ENCODE assay signal across 19 cellular contexts in the genomic region with DNA sequence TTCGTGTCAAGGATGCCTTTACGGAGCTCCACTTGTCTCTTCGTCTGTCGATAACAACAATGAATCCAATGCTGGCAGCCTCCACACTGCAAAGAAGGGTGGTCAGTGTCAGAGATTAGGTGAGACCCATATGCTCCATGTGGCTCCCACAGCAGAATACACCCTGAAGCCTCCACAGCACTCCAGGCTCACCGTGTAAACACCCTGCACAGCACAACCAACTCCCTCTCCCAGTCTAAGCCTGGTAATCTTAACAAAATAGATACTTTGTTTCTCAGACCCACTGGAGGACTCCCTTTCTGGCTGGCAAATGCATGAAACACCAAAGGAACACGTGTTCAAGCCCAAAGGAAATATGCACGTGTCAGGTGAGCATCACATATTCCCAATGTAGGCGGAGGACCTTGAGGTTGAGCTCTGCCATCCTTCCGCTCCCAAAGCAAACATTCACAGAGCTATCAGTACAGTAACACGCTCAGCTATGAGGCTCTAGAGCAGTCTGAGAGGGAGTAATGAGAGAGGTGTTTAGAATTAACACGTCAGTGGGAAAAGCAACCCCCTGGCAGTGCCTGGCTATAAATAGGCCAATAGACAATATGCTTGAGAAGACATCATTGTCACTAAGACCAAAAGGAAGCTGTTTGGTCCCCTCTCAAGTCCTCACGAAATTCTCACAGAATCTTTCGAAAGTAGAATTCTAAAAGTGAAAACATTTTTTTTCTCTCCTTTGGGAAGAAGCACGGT.
A peak's percentile ranks its signal among the peaks of the same experiment; 100 is the strongest.
DNase-seq lines count a peak whose midpoint lies in the region; ATAC-seq, FAIRE-seq and TF ChIP-seq lines count a peak whose summit lies in the region.
"Had no signal": no experiment of that assay in that cellular context is flagged by ENCODE, and none has a peak within 500 bp of the region (broad histone marks: within the 10 kb centered on the region; RNA-seq: fewer than 3 reads in every experiment).

No MANE protein-coding gene starts in this region.

- H2AFZ ChIP-seq in GM23338 = no peak overlapping the region
- no peak overlapping the region for H2AFZ ChIP-seq in hepatocyte

- H3K4me1 ChIP-seq in GM23338 (ENCODE audit: insufficient read depth) (no peaks in the 10 kb centered on the region), hepatocyte (ENCODE audit: insufficient read depth) (no peaks in the 10 kb centered on the region)

- WGBS in hepatocyte (ENCODE audit: low lambda C conversion rate, missing lambda C conversion rate) = 85% methylated on average over 14 of the region's 14 CpGs

- no peaks in the 10 kb centered on the region for H3K27me3 Mint-ChIP-seq in GM23338 (ENCODE audit: insufficient read depth, low read depth, poor library complexity)

- H3K9me3 Mint-ChIP-seq in GM23338 = peaks cover 5% of the 10 kb centered on the region; the same call in 2 of the 3 replicates

- peak overlapping the region; percentile 38; the same call in 1 of the 2 replicates for H3K27ac Mint-ChIP-seq in GM23338
- H3K27ac Mint-ChIP-seq: HFFc6; T-helper 2 cell treated with Interferon-gamma antibody and Interleukin-4, amounts not matched to agents 5 μg/mL and 100 μg/mL, for 36 hours had no signal

- H3K36me3 ChIP-seq in GM23338 (ENCODE audit: insufficient read depth) (no peaks in the 10 kb centered on the region; the same call in 1 of the 2 replicates), hepatocyte (replicated peaks; ENCODE audit: insufficient read depth, low read depth) (no peaks in the 10 kb centered on the region)
- H3K36me3 ChIP-seq: MG63 had no signal

- H3K27me3 ChIP-seq in GM23338 (ENCODE audit: insufficient read depth) (no peaks in the 10 kb centered on the region), hepatocyte (no peaks in the 10 kb centered on the region)

- TF ChIP-seq CTCF in GM23338 (conservative IDR thresholded peaks at IDR 0.05; ENCODE audit: low read depth in 2 of 2) (no peak), hepatocyte (IDR thresholded peaks at IDR 0.05; ENCODE audit: poor library complexity) (no peak)

- H3K9me3 ChIP-seq in hepatocyte (ENCODE audit: low read depth) = no peaks in the 10 kb centered on the region

- H3K9me2 ChIP-seq in GM23338 (ENCODE audit: insufficient read depth) (no peaks in the 10 kb centered on the region), hepatocyte (replicated peaks; ENCODE audit: insufficient read depth) (no peaks in the 10 kb centered on the region)

- H3K4me2 ChIP-seq in GM23338 = no peak overlapping the region
- H3K4me2 ChIP-seq in hepatocyte = no peak overlapping the region

- DNase-seq in DMS53 (lab: John Stamatoyannopoulos, UW) (peak; percentile 92), GM23338 (ENCODE audit: low spot score) (no peak), NCI-H510A (lab: John Stamatoyannopoulos, UW) (peak; percentile 59), RCC 7860 (ENCODE audit: low spot score) (no peak), hepatocyte (ENCODE audit: low spot score) (no peak)
- no peak for DNase-seq in activated CD4-positive, alpha-beta T cell treated with anti-CD3 and anti-CD28 coated beads, Interleukin-2, amount 50 U/mL, for 4 hours
- DNase-seq: DMS79 treated with DMSO at 0.1 percent for 48 hours, GDM1, GOT3, HFFc6, MG63, NCI-H1092 treated with DMSO at 0.1 percent for 48 hours, NCI-H1930, NCI-H2227 treated with DMSO at 0.1 percent for 48 hours, NCI-H69 had no signal

- no peaks in the 10 kb centered on the region for H3K4me1 Mint-ChIP-seq in GM23338

- H3K4me3 Mint-ChIP-seq in GM23338 = no peak overlapping the region
- H3K4me3 Mint-ChIP-seq: HFFc6; T-helper 2 cell treated with Interferon-gamma antibody and Interleukin-4, amounts not matched to agents 5 μg/mL and 100 μg/mL, for 36 hours had no signal

- H3K79me2 ChIP-seq in GM23338 (replicated peaks; ENCODE audit: insufficient read depth) = peaks cover 14% of the 10 kb centered on the region; the same call in 1 of the 2 replicates
- H3K79me2 ChIP-seq in hepatocyte = no peaks in the 10 kb centered on the region

- no peaks in the 10 kb centered on the region for H3F3A ChIP-seq in GM23338 (replicated peaks; ENCODE audit: low read depth)

- H4K20me1 ChIP-seq in GM23338 (replicated peaks; ENCODE audit: insufficient read depth) (no peaks in the 10 kb centered on the region), hepatocyte (ENCODE audit: insufficient read depth, poor library complexity, severe bottlenecking) (no peaks in the 10 kb centered on the region)

- ATAC-seq in GM23338 = peak; percentile 23; the same call in 1 of the 3 replicates

- H3K4me3 ChIP-seq in GM23338 (no peak overlapping the region), hepatocyte (no peak overlapping the region)
- H3K4me3 ChIP-seq: MG63 had no signal

- H3K27ac ChIP-seq in GM23338 (ENCODE audit: low read depth) = no peak overlapping the region
- no peak overlapping the region for H3K27ac ChIP-seq in hepatocyte

- peaks cover 5% of the 10 kb centered on the region; the same call in 1 of the 3 replicates for H3K36me3 Mint-ChIP-seq in GM23338 (ENCODE audit: low read depth)

- peak; percentile 17 for FAIRE-seq in islet of Langerhans (lab: Jason Lieb, UNC)
- FAIRE-seq in RCC 7860 (lab: Jason Lieb, UNC) = no peak
- FAIRE-seq: GM12891, GM18507 had no signal

TF ChIP-seq in GM23338, 12 proteins besides CTCF, POLR2A, EP300 and RAD21 (continues in another document):
- TF ChIP-seq POLR2AphosphoS5 (IDR thresholded peaks at IDR 0.05; ENCODE audit: low read depth) (no peak), STAT1 (IDR thresholded peaks at IDR 0.05; ENCODE audit: unreplicated experiment) (no peak), JUNB (IDR thresholded peaks at IDR 0.05; ENCODE audit: unreplicated experiment) (no peak), REST (IDR thresholded peaks at IDR 0.05; ENCODE audit: unreplicated experiment) (no peak), EZH2 (IDR thresholded peaks at IDR 0.05; ENCODE audit: low read depth, unreplicated experiment) (no peak), CREB1 (CRISPR knock-in tag; IDR thresholded peaks at IDR 0.05; ENCODE audit: low read depth) (no peak), ZNF114 (CRISPR knock-in tag; IDR thresholded peaks at IDR 0.05) (no peak), EZH2phosphoT487 (IDR thresholded peaks at IDR 0.05; ENCODE audit: unreplicated experiment) (no peak), NANOG (IDR thresholded peaks at IDR 0.05; ENCODE audit: borderline replicate concordance) (no peak)

Comparison
In these comparisons a context has a peak if more than half of its experiments do, and no peak if none do; other contexts are left out.
1. DNase-seq: peak in DMS53 (single experiment) and NCI-H510A (single experiment); none in GM23338 (single experiment), activated CD4-positive, alpha-beta T cell treated with anti-CD3 and anti-CD28 coated beads, Interleukin-2, amount 50 U/mL, for 4 hours (0 of 2), RCC 7860 (single experiment) and hepatocyte (single experiment).